Comparison of ENCODE assay signal across 9 cellular contexts in genomic region chr17:75589919-75590303, GRCh38. TPM values are rescaled to one million over a fixed set of nuclear protein-coding genes. Genes with fewer than 3 reads are reported as not detected.
DNase-seq lines count a peak whose midpoint lies in the region; ATAC-seq and TF ChIP-seq lines count a peak whose summit lies in the region.
"Had no signal": no experiment of that assay in that cellular context is flagged by ENCODE, and none has a peak within 500 bp of the region (broad histone marks: within the 10 kb centered on the region; RNA-seq: fewer than 3 reads in every experiment).

No MANE protein-coding gene starts in this region.

- H3K36me3 ChIP-seq in right lobe of liver (no peaks in the 10 kb centered on the region), upper lobe of left lung (peaks cover 0 to 19% (median 4%) of the 10 kb centered on the region in 4 donors)

- TF ChIP-seq CTCF in astrocyte of the cerebellum (IDR thresholded peaks at IDR 0.05; ENCODE audit: low read depth, low read length, missing control alignments) (no peak), right lobe of liver (IDR thresholded peaks at IDR 0.05) (no peak), upper lobe of left lung (IDR thresholded peaks at IDR 0.05) (no peak)

- no peak for DNase-seq in activated T-cell treated with anti-CD3 and anti-CD28 coated beads, Interleukin-2, amount 50 U/mL, for 72 hours
- DNase-seq in activated T-cell treated with anti-CD3 and anti-CD28 coated beads, Interleukin-2, amount 50 U/mL, for 48 hours = no peak
- no peak for DNase-seq in astrocyte of the cerebellum (ENCODE audit: low read depth)
- DNase-seq in right lobe of liver = peak; percentile 45 to 69 (median 59)
- DNase-seq in upper lobe of left lung = peak in 1 of 2 donors; percentile 89
- DNase-seq in DMS153 (lab: John Stamatoyannopoulos, UW) = no peak
- DNase-seq: GOT3 had no signal

- ATAC-seq in activated T-cell treated with anti-CD3 and anti-CD28 coated beads, Interleukin-2, amount 50 U/mL, for 72 hours (replicated peaks in 1 of 2) = no peak
- no peak for ATAC-seq in right lobe of liver
- no peak for ATAC-seq in upper lobe of left lung (ENCODE audit: low FRiP score in 2 of 2)
- no peak for ATAC-seq in HG03108 (IDR thresholded peaks at IDR 0.05; ENCODE audit: unreplicated experiment)
- no peak for ATAC-seq in HG03039 (IDR thresholded peaks at IDR 0.05; ENCODE audit: unreplicated experiment)

- intact Hi-C loops in right lobe of liver (cut with DNase I) = loop anchor here in 1 of 2 donors (5.0 kb wide), 1 partner anchor 73 kb away; the partner anchor contains the start of genes CASKIN2 and TSEN54

- H3K4me3 Mint-ChIP-seq in activated T-cell treated with anti-CD3 and anti-CD28 coated beads, Interleukin-2, amount 50 U/mL, for 72 hours = peak overlapping the region; percentile 31 to 73

- no peak for TF ChIP-seq EP300 in upper lobe of left lung (IDR thresholded peaks at IDR 0.05)

- no peak overlapping the region for H3K27ac ChIP-seq in right lobe of liver
- peak overlapping the region; percentile 95 to 99 (median 96) for H3K27ac ChIP-seq in upper lobe of left lung

- WGBS in right lobe of liver (ENCODE audit: insufficient coverage, low coverage, low lambda C conversion rate, missing lambda C conversion rate) = no CpG with 5 or more reads among the region's 29 CpGs
- WGBS in upper lobe of left lung, 2 donors = 61 to 77% methylated on average over 10 to 24 of the region's 29 CpGs

- H3K27ac Mint-ChIP-seq in activated T-cell treated with anti-CD3 and anti-CD28 coated beads, Interleukin-2, amount 50 U/mL, for 72 hours = no peak overlapping the region

- no peaks in the 10 kb centered on the region for H3K36me3 Mint-ChIP-seq in activated T-cell treated with anti-CD3 and anti-CD28 coated beads, Interleukin-2, amount 50 U/mL, for 72 hours (ENCODE audit: insufficient read depth in 2 of 2)

- H3K4me3 ChIP-seq in astrocyte of the cerebellum (ENCODE audit: low read depth, low read length) (peak overlapping the region; percentile 39), right lobe of liver (peak overlapping the region; percentile 62 to 67 (median 64)), upper lobe of left lung (peak overlapping the region; percentile 51 to 82 (median 61))

- H3K4me1 Mint-ChIP-seq in activated T-cell treated with anti-CD3 and anti-CD28 coated beads, Interleukin-2, amount 50 U/mL, for 72 hours (ENCODE audit: low read depth) = no peaks in the 10 kb centered on the region

- TF ChIP-seq POLR2A in right lobe of liver (IDR thresholded peaks at IDR 0.05) (no peak), upper lobe of left lung (IDR thresholded peaks at IDR 0.05) (no peak)

- in situ Hi-C loops in astrocyte of the cerebellum (cut with HindIII; ENCODE audit: low sequenced_read_pairs) = no loop called here

- H3K4me1 ChIP-seq in right lobe of liver (peaks cover 0 to 5% (median 0%) of the 10 kb centered on the region in 4 donors), upper lobe of left lung (peaks cover 14 to 33% (median 17%) of the 10 kb centered on the region in 4 donors)

- no peaks in the 10 kb centered on the region for H3K9me3 ChIP-seq in right lobe of liver
- H3K9me3 ChIP-seq in upper lobe of left lung = no peaks in the 10 kb centered on the region

- peaks cover 6% of the 10 kb centered on the region for H3K27me3 Mint-ChIP-seq in activated T-cell treated with anti-CD3 and anti-CD28 coated beads, Interleukin-2, amount 50 U/mL, for 72 hours (ENCODE audit: low read depth)

- no peaks in the 10 kb centered on the region for H3K9me3 Mint-ChIP-seq in activated T-cell treated with anti-CD3 and anti-CD28 coated beads, Interleukin-2, amount 50 U/mL, for 72 hours

- no peaks in the 10 kb centered on the region for H3K27me3 ChIP-seq in right lobe of liver
- H3K27me3 ChIP-seq in upper lobe of left lung = no peaks in the 10 kb centered on the region

RNA-seq across cellular contexts. Expression of gene MYO15B, which starts 2.3 kb away (rescaled TPM):
- 100 to 1,000 TPM; 102 to 121 TPM for total RNA-seq in activated T-cell treated with anti-CD3 and anti-CD28 coated beads, Interleukin-2, amount 50 U/mL, for 72 hours
- 100 to 1,000 TPM in 1 of 6 experiments, 10 to 100 TPM in 5; 26.4 to 104 (median 52.9) TPM for total RNA-seq in right lobe of liver
- 100 to 1,000 TPM in 4 of 6 donors, 10 to 100 TPM in 2; 89.8 to 592 (median 183) TPM for total RNA-seq in upper lobe of left lung

RNA-seq across cellular contexts. Expression of gene SMIM5, which starts 43.3 kb away (rescaled TPM):
- 1 to 10 TPM; 1.4 to 2.4 TPM for total RNA-seq in activated T-cell treated with anti-CD3 and anti-CD28 coated beads, Interleukin-2, amount 50 U/mL, for 72 hours
- total RNA-seq in right lobe of liver = under 1 TPM in 5 of 6 experiments, not detected in 1; 0.06 to 0.78 (median 0.29) TPM
- total RNA-seq in upper lobe of left lung = 1 to 10 TPM; 1.9 to 7.3 (median 3.3) TPM

Comparison
In these comparisons a context has a peak if more than half of its experiments do, and no peak if none do; other contexts are left out.
1. DNase-seq: peak in right lobe of liver (3 of 3); none in activated T-cell treated with anti-CD3 and anti-CD28 coated beads, Interleukin-2, amount 50 U/mL, for 72 hours (0 of 2), activated T-cell treated with anti-CD3 and anti-CD28 coated beads, Interleukin-2, amount 50 U/mL, for 48 hours (0 of 2), astrocyte of the cerebellum (single experiment) and DMS153 (single experiment).
2. H3K27ac ChIP-seq: peak in upper lobe of left lung (4 of 4); none in right lobe of liver (0 of 3).
3. Peak in every context shown above with its lines, with median percentiles within 50 percentile points of each other: H3K4me3 ChIP-seq.